In the genomic region with DNA sequence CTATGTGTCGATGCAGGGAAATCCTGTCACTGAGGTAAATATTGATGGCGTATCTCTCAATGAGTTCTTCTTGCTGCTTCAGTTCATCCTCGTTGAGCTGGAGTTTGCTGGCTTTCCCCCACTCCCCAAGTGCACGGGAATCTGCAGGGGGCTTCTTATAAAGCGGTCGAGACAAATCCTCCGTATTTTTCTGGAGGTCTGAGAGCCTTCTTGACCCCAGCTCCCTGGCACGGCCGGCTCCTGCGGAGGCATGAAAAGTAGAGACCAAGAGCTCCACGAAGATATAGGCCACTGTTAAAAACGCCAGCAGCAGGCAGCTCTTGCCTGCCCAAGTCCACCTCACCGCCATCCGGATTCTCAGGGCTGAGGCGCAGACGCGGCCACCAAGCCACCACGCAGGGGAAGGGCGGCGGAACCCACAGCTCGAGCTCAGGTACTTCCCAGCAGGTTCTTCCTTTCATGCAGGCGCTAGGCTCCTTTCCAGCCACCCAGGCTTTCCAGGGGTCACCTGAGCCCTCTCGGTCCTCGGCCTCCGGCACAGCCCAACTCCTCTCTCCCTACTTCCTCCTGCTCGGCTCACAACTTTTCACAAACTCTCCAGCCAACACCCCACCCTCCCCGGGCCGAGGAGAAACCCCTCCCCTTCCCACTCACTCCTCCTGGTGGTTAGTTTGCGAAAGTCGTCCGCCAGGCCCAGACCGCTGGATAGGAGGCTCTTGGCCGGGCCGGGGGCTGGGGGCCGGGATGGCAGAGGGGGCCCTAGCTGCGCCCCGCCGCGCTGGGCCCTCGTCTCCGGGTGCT, we compare ENCODE assay signal across 1 cellular context.
TF ChIP-seq lines count a peak whose summit lies in the region.

Gene GALNT4 (minus strand): TSS at position 596 of the 801 bp plus-strand sequence. CDS start 247 bp downstream, at position 349.

TF ChIP-seq in K562, 482 proteins besides CTCF, POLR2A, EP300 and RAD21 (continued from another document and continues in another):
- TF ChIP-seq MXD1 (CRISPR knock-in tag; IDR thresholded peaks at IDR 0.05; ENCODE audit: borderline replicate concordance, poor library complexity, severe bottlenecking): no peak
- TF ChIP-seq BDP1 (IDR thresholded peaks at IDR 0.05; ENCODE audit: insufficient read depth, insufficient read length): no peak
- no peak for TF ChIP-seq ZMIZ1 (IDR thresholded peaks at IDR 0.05; ENCODE audit: low read depth in 2 of 2, low read length in 2 of 2)
- no peak for TF ChIP-seq MAX (CRISPR knock-in tag; IDR thresholded peaks at IDR 0.05)
- TF ChIP-seq CREB3 (tag; conservative IDR thresholded peaks at IDR 0.05; ENCODE audit: low read depth): no peak
- TF ChIP-seq NELFE (IDR thresholded peaks at IDR 0.05; ENCODE audit: insufficient read depth, insufficient read length): no peak
- peak; percentile 83; the same call in 1 of the 2 replicates for TF ChIP-seq SREBF2 (CRISPR knock-in tag; IDR thresholded peaks at IDR 0.05)
- no peak for TF ChIP-seq FOXJ3 (CRISPR knock-in tag; IDR thresholded peaks at IDR 0.05)
- 0 out of 2 replicates have a peak, but pooled peaks have one; percentile 8 for TF ChIP-seq AFF4 (CRISPR knock-in tag; IDR thresholded peaks at IDR 0.05)
- no peak for TF ChIP-seq E4F1 (CRISPR knock-in tag; IDR thresholded peaks at IDR 0.05; ENCODE audit: borderline replicate concordance)
- no peak for TF ChIP-seq PREB (CRISPR knock-in tag; IDR thresholded peaks at IDR 0.05)
- TF ChIP-seq ZNF232 (CRISPR knock-in tag; IDR thresholded peaks at IDR 0.05): no peak
- no peak for TF ChIP-seq RNF2 (IDR thresholded peaks at IDR 0.05)
- no peak for TF ChIP-seq RBM14 (IDR thresholded peaks at IDR 0.05; ENCODE audit: borderline replicate concordance, insufficient read depth, low read depth, low read length)
- TF ChIP-seq HDGF (IDR thresholded peaks at IDR 0.05): 0 out of 2 replicates have a peak, but pooled peaks have one; percentile 37
- TF ChIP-seq DACH1 (IDR thresholded peaks at IDR 0.05; ENCODE audit: partially characterized antibody): no peak
- TF ChIP-seq FIP1L1 (IDR thresholded peaks at IDR 0.05; ENCODE audit: low read depth, low read length, poor library complexity, severe bottlenecking): no peak
- no peak for TF ChIP-seq WHSC1 (IDR thresholded peaks at IDR 0.05; ENCODE audit: low read length)
- TF ChIP-seq BRD4 (IDR thresholded peaks at IDR 0.05): no peak
- no peak for TF ChIP-seq KAT8 (IDR thresholded peaks at IDR 0.05; ENCODE audit: low read depth)
- 0 out of 4 replicates have a peak, but pooled peaks of 1 of the 2 experiments have one; percentile 28 for TF ChIP-seq RCOR1 (IDR thresholded peaks at IDR 0.05; ENCODE audit: borderline replicate concordance in 1 of 2, low read depth in 2 of 2, low read length in 2 of 2)
- peak; percentile 73 for TF ChIP-seq TAF1 (IDR thresholded peaks at IDR 0.05; ENCODE audit: control insufficient read depth, extremely low read depth, insufficient read depth, low read length, severe bottlenecking)
- TF ChIP-seq SMAD4 (CRISPR knock-in tag; conservative IDR thresholded peaks at IDR 0.05): no peak
- TF ChIP-seq REST (CRISPR knock-in tag; IDR thresholded peaks at IDR 0.05; ENCODE audit: low read depth): no peak
- TF ChIP-seq PHF20 (IDR thresholded peaks at IDR 0.05; ENCODE audit: partially characterized antibody): no peak
- TF ChIP-seq ZNF785 (CRISPR knock-in tag; IDR thresholded peaks at IDR 0.05): no peak
- no peak for TF ChIP-seq HDAC8 (tag; IDR thresholded peaks at IDR 0.05)
- TF ChIP-seq, protein P1, sequence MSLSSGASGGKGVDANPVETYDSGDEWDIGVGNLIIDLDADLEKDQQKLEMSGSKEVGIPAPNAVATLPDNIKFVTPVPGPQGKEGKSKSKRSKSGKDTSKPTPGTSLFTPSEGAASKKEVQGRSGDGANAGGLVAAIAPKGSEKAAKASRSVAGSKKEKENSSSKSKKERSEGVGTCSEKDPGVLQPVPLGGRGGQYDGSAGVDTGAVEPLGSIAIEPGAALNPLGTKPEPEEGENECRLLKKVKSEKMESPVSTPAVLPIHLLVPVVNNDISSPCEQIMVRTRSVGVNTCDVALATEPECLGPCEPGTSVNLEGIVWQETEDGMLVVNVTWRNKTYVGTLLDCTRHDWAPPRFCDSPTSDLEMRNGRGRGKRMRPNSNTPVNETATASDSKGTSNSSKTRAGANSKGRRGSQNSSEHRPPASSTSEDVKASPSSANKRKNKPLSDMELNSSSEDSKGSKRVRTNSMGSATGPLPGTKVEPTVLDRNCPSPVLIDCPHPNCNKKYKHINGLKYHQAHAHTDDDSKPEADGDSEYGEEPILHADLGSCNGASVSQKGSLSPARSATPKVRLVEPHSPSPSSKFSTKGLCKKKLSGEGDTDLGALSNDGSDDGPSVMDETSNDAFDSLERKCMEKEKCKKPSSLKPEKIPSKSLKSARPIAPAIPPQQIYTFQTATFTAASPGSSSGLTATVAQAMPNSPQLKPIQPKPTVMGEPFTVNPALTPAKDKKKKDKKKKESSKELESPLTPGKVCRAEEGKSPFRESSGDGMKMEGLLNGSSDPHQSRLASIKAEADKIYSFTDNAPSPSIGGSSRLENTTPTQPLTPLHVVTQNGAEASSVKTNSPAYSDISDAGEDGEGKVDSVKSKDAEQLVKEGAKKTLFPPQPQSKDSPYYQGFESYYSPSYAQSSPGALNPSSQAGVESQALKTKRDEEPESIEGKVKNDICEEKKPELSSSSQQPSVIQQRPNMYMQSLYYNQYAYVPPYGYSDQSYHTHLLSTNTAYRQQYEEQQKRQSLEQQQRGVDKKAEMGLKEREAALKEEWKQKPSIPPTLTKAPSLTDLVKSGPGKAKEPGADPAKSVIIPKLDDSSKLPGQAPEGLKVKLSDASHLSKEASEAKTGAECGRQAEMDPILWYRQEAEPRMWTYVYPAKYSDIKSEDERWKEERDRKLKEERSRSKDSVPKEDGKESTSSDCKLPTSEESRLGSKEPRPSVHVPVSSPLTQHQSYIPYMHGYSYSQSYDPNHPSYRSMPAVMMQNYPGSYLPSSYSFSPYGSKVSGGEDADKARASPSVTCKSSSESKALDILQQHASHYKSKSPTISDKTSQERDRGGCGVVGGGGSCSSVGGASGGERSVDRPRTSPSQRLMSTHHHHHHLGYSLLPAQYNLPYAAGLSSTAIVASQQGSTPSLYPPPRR (CRISPR knock-in tag; IDR thresholded peaks at IDR 0.05; ENCODE audit: borderline replicate concordance): no peak
- TF ChIP-seq MCM5 (IDR thresholded peaks at IDR 0.05; ENCODE audit: low read depth): no peak
- peak; percentile 42 for TF ChIP-seq TAF9B (IDR thresholded peaks at IDR 0.05; ENCODE audit: partially characterized antibody)
